In the genomic region with DNA sequence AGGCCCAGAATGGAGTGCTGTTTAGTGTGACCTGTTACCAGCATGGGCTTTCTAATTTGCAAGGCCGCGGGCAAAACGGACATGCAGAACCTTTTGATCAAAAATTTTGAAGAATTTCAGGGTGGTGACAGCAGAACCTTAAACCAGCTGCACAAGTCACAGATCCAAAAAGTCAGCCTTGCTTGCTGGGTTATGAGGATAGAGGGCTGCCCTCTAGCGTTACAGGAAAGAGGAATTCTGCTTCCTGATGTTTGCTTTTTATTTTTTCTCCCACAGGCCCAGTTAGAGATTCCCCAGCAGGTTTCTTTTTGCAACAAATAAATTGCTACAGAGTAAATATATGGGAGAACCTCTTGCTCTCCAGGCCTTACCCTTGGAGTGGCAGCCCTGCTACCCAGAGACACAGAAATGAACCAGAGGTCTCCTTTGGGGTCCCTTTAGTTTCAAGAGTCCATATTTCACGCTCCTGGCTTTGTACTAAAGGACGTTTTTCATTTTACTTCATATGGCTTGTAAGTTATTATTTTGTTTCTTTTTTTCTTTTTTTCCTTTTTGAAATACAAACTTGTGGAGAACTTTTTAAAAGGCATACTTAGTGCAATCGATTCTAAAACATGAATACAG, we compare ENCODE assay signal across 8 cellular contexts. TPM values are rescaled to one million over a fixed set of nuclear protein-coding genes. Genes with fewer than 3 reads are reported as not detected.
DNase-seq lines count a peak whose midpoint lies in the region; ATAC-seq and TF ChIP-seq lines count a peak whose summit lies in the region.

No MANE protein-coding gene starts in this region.

- H3K36me3 ChIP-seq in cardiac muscle cell = no peaks in the 10 kb centered on the region
- no peaks in the 10 kb centered on the region for H3K36me3 ChIP-seq in sigmoid colon

- peaks cover 0 to 7% of the 10 kb centered on the region in 2 donors for H3K9me3 Mint-ChIP-seq in effector memory CD8-positive, alpha-beta T cell

- TF ChIP-seq CTCF in cardiac muscle cell (IDR thresholded peaks at IDR 0.05; ENCODE audit: low read depth, low read length) (peak; percentile 28), sigmoid colon (IDR thresholded peaks at IDR 0.05) (peak; percentile 34 to 51 (median 50))

- H3K4me3 Mint-ChIP-seq in effector memory CD8-positive, alpha-beta T cell = no peak overlapping the region

- H3K4me1 ChIP-seq in cardiac muscle cell (ENCODE audit: low read depth) (peaks cover 7% of the 10 kb centered on the region), sigmoid colon (peaks cover 0 to 16% (median 9%) of the 10 kb centered on the region in 4 donors)

- no peaks in the 10 kb centered on the region for H3K4me1 Mint-ChIP-seq in effector memory CD8-positive, alpha-beta T cell (ENCODE audit: low read depth in 2 of 2)

- WGBS in sigmoid colon, 2 donors = 34 to 41% methylated on average over 7 of the region's 7 CpGs

- H3K27ac Mint-ChIP-seq in effector memory CD8-positive, alpha-beta T cell = no peak overlapping the region

- DNase-seq in cardiac muscle cell (ENCODE audit: low read depth in 1 of 2, low spot score in 1 of 2) (peak; percentile 4 to 65), cardiac septum (ENCODE audit: low spot score) (no peak), NOMO-1 treated with DMSO at 0.1 percent for 48 hours (lab: John Stamatoyannopoulos, UW; ENCODE audit: unreplicated experiment) (peak; percentile 75), fibroblast of the conjunctiva (ENCODE audit: low read depth) (peak; percentile 16), sigmoid colon (no peak), GDM1 (lab: John Stamatoyannopoulos, UW) (no peak)
- no peak for DNase-seq in effector memory CD8-positive, alpha-beta T cell

- H3K27me3 Mint-ChIP-seq in effector memory CD8-positive, alpha-beta T cell = peaks cover 19 to 25% of the 10 kb centered on the region in 2 donors

- ATAC-seq in HG03025 (IDR thresholded peaks at IDR 0.05; ENCODE audit: low FRiP score, unreplicated experiment) = no peak
- ATAC-seq in effector memory CD8-positive, alpha-beta T cell (replicated peaks) = no peak

- peaks cover 32% of the 10 kb centered on the region for H3K27me3 ChIP-seq in cardiac muscle cell
- no peaks in the 10 kb centered on the region for H3K27me3 ChIP-seq in sigmoid colon

- H3K9me3 ChIP-seq in cardiac muscle cell (ENCODE audit: low read depth) = no peaks in the 10 kb centered on the region
- H3K9me3 ChIP-seq in sigmoid colon = no peaks in the 10 kb centered on the region

- no peak for TF ChIP-seq EP300 in sigmoid colon (IDR thresholded peaks at IDR 0.05)

- H3K4me3 ChIP-seq in cardiac muscle cell (no peak overlapping the region), sigmoid colon (no peak overlapping the region)

- intact Hi-C loops in cardiac septum (cut with DNase I) = loop anchor here (10.0 kb wide), 2 partner anchors 352 to 628 kb away; no protein-coding TSS in a partner anchor
- intact Hi-C loops in sigmoid colon (cut with DNase I) = loop anchor here (1.0 to 10.0 kb wide), 3 partner anchors 262 to 625 kb away; no protein-coding TSS in a partner anchor

- no peaks in the 10 kb centered on the region for H3K36me3 Mint-ChIP-seq in effector memory CD8-positive, alpha-beta T cell (ENCODE audit: insufficient read depth)

- no peak for TF ChIP-seq POLR2A in sigmoid colon (IDR thresholded peaks at IDR 0.05)

- no peak overlapping the region for H3K27ac ChIP-seq in cardiac muscle cell
- peak overlapping the region in 1 of 4 donors; percentile 79 for H3K27ac ChIP-seq in sigmoid colon

RNA-seq across cellular contexts. Expression of a gene that starts 3.4 kb away (rescaled TPM):
- 2.2 and 3.3 TPM in 2 replicates for total RNA-seq in cardiac muscle cell
- polyA plus RNA-seq in cardiac muscle cell = 4.1 and 4.7 TPM in 2 replicates
- 0.54 TPM for total RNA-seq in cardiac septum
- total RNA-seq in sigmoid colon = 1 to 10 TPM; 4.3 to 9.5 (median 5.1) TPM
- 1 to 10 TPM in 1 of 3 donors, under 1 TPM in 2; 0.69 to 7.2 (median 0.90) TPM for polyA plus RNA-seq in sigmoid colon

Comparison
In these comparisons a context has a peak if more than half of its experiments do, and no peak if none do; other contexts are left out.
1. DNase-seq: peak in cardiac muscle cell (2 of 2), NOMO-1 treated with DMSO at 0.1 percent for 48 hours (single experiment) and fibroblast of the conjunctiva (single experiment); none in cardiac septum (single experiment), sigmoid colon (single experiment), GDM1 (single experiment) and effector memory CD8-positive, alpha-beta T cell (0 of 3).